Comparison of ENCODE assay signal across 7 cellular contexts in genomic region chr2:235050992-235051351, GRCh38.
DNase-seq lines count a peak whose midpoint lies in the region; TF ChIP-seq lines count a peak whose summit lies in the region.

No MANE protein-coding gene starts in this region.

- peaks cover 30% of the 10 kb centered on the region for H3K4me1 ChIP-seq in stomach smooth muscle (ENCODE audit: control insufficient read depth, insufficient read depth, low read length)
- no peaks in the 10 kb centered on the region for H3K4me1 ChIP-seq in effector memory CD4-positive, alpha-beta T cell (ENCODE audit: control insufficient read depth, insufficient read depth, low read length, poor library complexity, severe bottlenecking)

- peaks cover 0 to 19% of the 10 kb centered on the region in 2 donors for H3K36me3 ChIP-seq in stomach smooth muscle (ENCODE audit: control insufficient read depth in 2 of 2, insufficient read depth in 2 of 2, low read length in 2 of 2)
- no peaks in the 10 kb centered on the region for H3K36me3 ChIP-seq in effector memory CD4-positive, alpha-beta T cell (ENCODE audit: control insufficient read depth, insufficient read depth, low read length)

- H3K36me3 Mint-ChIP-seq in activated naive CD8-positive, alpha-beta T cell treated with anti-CD3 and anti-CD28 coated beads for 36 hours = no peaks in the 10 kb centered on the region

- H3K27ac ChIP-seq in layer of hippocampus (ENCODE audit: low read depth, low read length) (peak overlapping the region; percentile 68), stomach smooth muscle (ENCODE audit: low read length) (peak overlapping the region; percentile 82)
- H3K27ac ChIP-seq in effector memory CD4-positive, alpha-beta T cell (ENCODE audit: insufficient read depth, low read length, poor library complexity, severe bottlenecking) = no peak overlapping the region

- TF ChIP-seq CTCF in HFF-Myc (IDR thresholded peaks at IDR 0.05; ENCODE audit: low read depth, low read length, missing control alignments) = peak; percentile 16

- H3K9ac ChIP-seq in stomach smooth muscle (ENCODE audit: low read length in 2 of 2) = peak overlapping the region; percentile 19 to 60

- H3K27me3 ChIP-seq in layer of hippocampus (ENCODE audit: control insufficient read depth, insufficient read depth, low read length) (no peaks in the 10 kb centered on the region), stomach smooth muscle (ENCODE audit: control insufficient read depth in 1 of 2, insufficient read depth in 2 of 2, low read length in 2 of 2) (no peaks in the 10 kb centered on the region)
- no peaks in the 10 kb centered on the region for H3K27me3 ChIP-seq in effector memory CD4-positive, alpha-beta T cell (replicated peaks; ENCODE audit: control insufficient read depth, insufficient read depth, low read length, poor library complexity, severe bottlenecking)

- DNase-seq in HFF-Myc (ENCODE audit: extremely low read depth, low read depth) = peak; percentile 89
- peak; percentile 97 for DNase-seq in NCI-H69 (lab: John Stamatoyannopoulos, UW)
- peak; percentile 85 for DNase-seq in cerebellum (ENCODE audit: low spot score)
- DNase-seq in activated naive CD8-positive, alpha-beta T cell treated with anti-CD3 and anti-CD28 coated beads for 36 hours = no peak
- no peak for DNase-seq in effector memory CD4-positive, alpha-beta T cell

- H3K9me3 Mint-ChIP-seq in activated naive CD8-positive, alpha-beta T cell treated with anti-CD3 and anti-CD28 coated beads for 36 hours = no peaks in the 10 kb centered on the region

- no peak overlapping the region for H3K4me3 Mint-ChIP-seq in activated naive CD8-positive, alpha-beta T cell treated with anti-CD3 and anti-CD28 coated beads for 36 hours

- H3K4me1 Mint-ChIP-seq in activated naive CD8-positive, alpha-beta T cell treated with anti-CD3 and anti-CD28 coated beads for 36 hours = peaks cover 1% of the 10 kb centered on the region

- no peak overlapping the region for H3K27ac Mint-ChIP-seq in activated naive CD8-positive, alpha-beta T cell treated with anti-CD3 and anti-CD28 coated beads for 36 hours

- H3K9me3 ChIP-seq in stomach smooth muscle (ENCODE audit: control insufficient read depth in 2 of 2, low read length in 2 of 2) = no peaks in the 10 kb centered on the region
- no peaks in the 10 kb centered on the region for H3K9me3 ChIP-seq in effector memory CD4-positive, alpha-beta T cell (ENCODE audit: control insufficient read depth, low read length)

- peaks cover 20% of the 10 kb centered on the region for H3K27me3 Mint-ChIP-seq in activated naive CD8-positive, alpha-beta T cell treated with anti-CD3 and anti-CD28 coated beads for 36 hours

- no peak overlapping the region for H3K4me3 ChIP-seq in HFF-Myc (replicated peaks; ENCODE audit: low read depth, low read length)
- H3K4me3 ChIP-seq in stomach smooth muscle (ENCODE audit: low read length in 2 of 2) = peak overlapping the region; percentile 0 to 55
- no peak overlapping the region for H3K4me3 ChIP-seq in effector memory CD4-positive, alpha-beta T cell (ENCODE audit: insufficient read depth, low read depth, low read length, poor library complexity, severe bottlenecking)

Comparison
In these comparisons a context has a peak if more than half of its experiments do, and no peak if none do; other contexts are left out.
1. DNase-seq: peak in HFF-Myc (single experiment), NCI-H69 (single experiment) and cerebellum (single experiment); none in activated naive CD8-positive, alpha-beta T cell treated with anti-CD3 and anti-CD28 coated beads for 36 hours (single experiment) and effector memory CD4-positive, alpha-beta T cell (0 of 3).
2. H3K4me3 ChIP-seq: peak in stomach smooth muscle (2 of 2); none in HFF-Myc (single experiment) and effector memory CD4-positive, alpha-beta T cell (single experiment).